ENCODE assay signal across 8 cellular contexts in genomic region chr7:2232766-2233520, GRCh38. TPM values are rescaled to one million over a fixed set of nuclear protein-coding genes. Genes with fewer than 3 reads are reported as not detected.
DNase-seq lines count a peak whose midpoint lies in the region; ATAC-seq, FAIRE-seq and TF ChIP-seq lines count a peak whose summit lies in the region.

Gene MAD1L1, minus strand, starts transcription at chr7:2232945. Its CDS starts 2,812 bp downstream, at chr7:2230133.

- TF ChIP-seq POLR2A in H1 (IDR thresholded peaks at IDR 0.05; ENCODE audit: control extremely low read depth in 1 of 2, low read depth in 2 of 2, low read length in 2 of 2) = peak in 1 of 2 experiments; percentile 80; a peak in 2 of 3 replicates

- TF ChIP-seq RAD21 in H1 (IDR thresholded peaks at IDR 0.05 in 1 of 2, conservative IDR thresholded peaks at IDR 0.05 in 1 of 2; ENCODE audit: low read depth in 2 of 2, low read length in 2 of 2) = no peak

- H3K9me3 ChIP-seq in CD4-positive, alpha-beta T cell (ENCODE audit: control insufficient read depth, low read length) = no peaks in the 10 kb centered on the region
- no peaks in the 10 kb centered on the region for H3K9me3 ChIP-seq in H1 (ENCODE audit: insufficient read depth in 2 of 2, low read depth in 1 of 2, low read length in 1 of 2)

- H2BK15ac ChIP-seq in H1 (ENCODE audit: low read length) (no peak within 1 kb of the TSS), mesendoderm (replicated peaks; ENCODE audit: low read depth) (no peak within 1 kb of the TSS)

- peaks cover 55% of the 10 kb centered on the region for H3K36me3 Mint-ChIP-seq in CD4-positive, alpha-beta T cell (ENCODE audit: low read depth)

- peaks cover 3 to 11% of the 10 kb centered on the region in 2 experiments for H4K20me1 ChIP-seq in H1 (replicated peaks in 1 of 2; ENCODE audit: control insufficient read depth in 1 of 2, insufficient read depth in 2 of 2, low read length in 2 of 2)

- ATAC-seq in CD4-positive, alpha-beta T cell (ENCODE audit: poor library complexity) = peak; percentile 91
- ATAC-seq in GM19455 (IDR thresholded peaks at IDR 0.05; ENCODE audit: unreplicated experiment) = peak; percentile 67

- no peak within 1 kb of the TSS for H3K14ac ChIP-seq in H1 (ENCODE audit: insufficient read length)

- H2BK12ac ChIP-seq in H1 (ENCODE audit: low read depth, low read length) = no peak within 1 kb of the TSS

- peak within 1 kb of the TSS; percentile 73; the same call in 1 of the 2 replicates for H4K8ac ChIP-seq in H1 (ENCODE audit: extremely low read depth, insufficient read depth, low read length)
- H4K8ac ChIP-seq in mesendoderm (ENCODE audit: low read depth, low read length) = peak within 1 kb of the TSS; percentile 87

- no peaks in the 10 kb centered on the region for H3K9me3 Mint-ChIP-seq in CD4-positive, alpha-beta T cell

- H3K36me3 ChIP-seq in H1 (ENCODE audit: control insufficient read depth in 2 of 4, insufficient read depth in 4 of 4, low read length in 3 of 4) (peaks cover 16 to 44% (median 32%) of the 10 kb centered on the region in 4 experiments; a peak in 7 of 8 replicates), mesendoderm (ENCODE audit: control insufficient read depth, insufficient read depth, low read length) (peaks cover 12% of the 10 kb centered on the region)

- H2BK20ac ChIP-seq in H1 (ENCODE audit: low read length) = no peak within 1 kb of the TSS

- 0 out of 2 replicates have a peak within 1 kb of the TSS, but pooled peaks have one; percentile 51 for H2AFZ ChIP-seq in H1 (ENCODE audit: low read length)

- peak within 1 kb of the TSS; percentile 70 for H3K27ac Mint-ChIP-seq in CD4-positive, alpha-beta T cell

- H2BK5ac ChIP-seq in H1 (ENCODE audit: low read depth, low read length) (peak within 1 kb of the TSS; percentile 71; the same call in 1 of the 2 replicates), mesendoderm (ENCODE audit: low read length) (no peak within 1 kb of the TSS)

- CTCF ChIA-PET in CD4-positive, alpha-beta T cell (lab: Charles Lee) = interaction anchor here (1.1 to 1.3 kb wide), 2 partner anchors 9 to 115 kb away, joined by 3 read pairs; partner anchors contain the start of genes MRM2 and NUDT1
- CTCF ChIA-PET in H1 (lab: Charles Lee; ENCODE audit: partially characterized antibody) = interaction anchor here (1.0 to 1.8 kb wide), 4 partner anchors 17 to 147 kb away, joined by 3 to 5 read pairs (median 4); no protein-coding TSS in a partner anchor

- peaks cover 8 to 34% of the 10 kb centered on the region in 2 experiments for H3K79me2 ChIP-seq in H1 (ENCODE audit: control insufficient read depth in 1 of 2, insufficient read depth in 2 of 2, low read length in 2 of 2)
- H3K79me2 ChIP-seq in mesendoderm (ENCODE audit: control insufficient read depth, insufficient read depth, low read length) = peaks cover 18% of the 10 kb centered on the region

- peak within 1 kb of the TSS; percentile 68 for H3K18ac ChIP-seq in H1 (ENCODE audit: extremely low read depth, low read length)
- peak within 1 kb of the TSS; percentile 65 for H3K18ac ChIP-seq in mesendoderm (ENCODE audit: low read length)

- H3K4me3 ChIP-seq in H1 (ENCODE audit: extremely low read depth in 1 of 4, insufficient read depth in 2 of 4, low read depth in 3 of 4, low read length in 4 of 4) (peak within 1 kb of the TSS; percentile 62 to 93 (median 82)), mesendoderm (ENCODE audit: low read length) (peak within 1 kb of the TSS; percentile 81)

- H3K4me3 Mint-ChIP-seq in CD4-positive, alpha-beta T cell = peak within 1 kb of the TSS; percentile 94

- peak within 1 kb of the TSS; percentile 62 for H3K56ac ChIP-seq in H1 (replicated peaks; ENCODE audit: insufficient read length, low read depth, low read length)
- peak within 1 kb of the TSS; percentile 90 for H3K56ac ChIP-seq in mesendoderm (ENCODE audit: low read length)

- no peak within 1 kb of the TSS for H3K23ac ChIP-seq in H1 (ENCODE audit: insufficient read length)
- H3K23ac ChIP-seq in mesendoderm (ENCODE audit: low read length) = peak within 1 kb of the TSS; percentile 45

- H3K4me1 ChIP-seq in H1 (replicated peaks in 1 of 4; ENCODE audit: control insufficient read depth in 3 of 4, insufficient read depth in 4 of 4, low read length in 3 of 4) (peaks cover 0 to 2% (median 0%) of the 10 kb centered on the region in 4 experiments; a peak in 1 of 7 replicates), mesendoderm (ENCODE audit: control insufficient read depth, low read depth, low read length) (no peaks in the 10 kb centered on the region)

- peaks cover 8% of the 10 kb centered on the region; the same call in 1 of the 2 replicates for H3K23me2 ChIP-seq in H1 (ENCODE audit: low read depth, low read length)

- peaks cover 36% of the 10 kb centered on the region for H3K4me1 Mint-ChIP-seq in CD4-positive, alpha-beta T cell (ENCODE audit: low read depth)

- no peak for FAIRE-seq in H1 (lab: Jason Lieb, UNC)

- H3K79me1 ChIP-seq in H1 (ENCODE audit: low read depth, low read length) (peaks cover 9% of the 10 kb centered on the region), mesendoderm (ENCODE audit: low read length) (peaks cover 20% of the 10 kb centered on the region)

- no peaks in the 10 kb centered on the region for H3K27me3 Mint-ChIP-seq in CD4-positive, alpha-beta T cell

- H3K9ac ChIP-seq in H1 (replicated peaks in 1 of 4; ENCODE audit: extremely low read depth in 1 of 4, low read depth in 3 of 4, low read length in 3 of 4) (peak within 1 kb of the TSS; percentile 65 to 93 (median 71)), mesendoderm (ENCODE audit: low read length) (peak within 1 kb of the TSS; percentile 75)

- H2AK5ac ChIP-seq in H1 (ENCODE audit: low read depth, low read length) = no peak within 1 kb of the TSS
- no peak within 1 kb of the TSS for H2AK5ac ChIP-seq in mesendoderm (ENCODE audit: low read length)

- WGBS in H1 (ENCODE audit: extremely low coverage in 1 of 2, insufficient coverage in 1 of 2, insufficient read length in 1 of 2, insufficient replicate concordance in 2 of 2, low coverage in 1 of 2, low lambda C conversion rate in 2 of 2, missing lambda C conversion rate in 1 of 2), 2 experiments = 3% methylated on average over 23 of the region's 63 CpGs; no CpG with 5 or more reads in 1 of the 2 experiments
- no CpG with 5 or more reads among the region's 63 CpGs for WGBS in mesendoderm (ENCODE audit: extremely low coverage, insufficient coverage, low lambda C conversion rate)

- H4K5ac ChIP-seq in H1 (ENCODE audit: insufficient read length, low read depth, low read length) (peak within 1 kb of the TSS; percentile 33), mesendoderm (ENCODE audit: low read length) (no peak within 1 kb of the TSS)

- no peak for TF ChIP-seq CTCF in CD4-positive, alpha-beta T cell (IDR thresholded peaks at IDR 0.05)
- no peak for TF ChIP-seq CTCF in H1 (IDR thresholded peaks at IDR 0.05; ENCODE audit: control extremely low read depth in 1 of 3, insufficient read depth in 1 of 3, low read depth in 1 of 3, low read length in 3 of 3)

- peak; percentile 81 to 89 (median 84) for DNase-seq in CD4-positive, alpha-beta T cell
- DNase-seq in HS-5 (ENCODE audit: low read depth) (peak; percentile 75), NOMO-1 (lab: John Stamatoyannopoulos, UW; ENCODE audit: unreplicated experiment in 2 of 2) (peak; percentile 82 to 89), H1 (ENCODE audit: low read depth in 1 of 2, low spot score in 2 of 2) (peak in 1 of 2 experiments; percentile 94), mesendoderm (peak; percentile 91)
- DNase-seq in activated CD8-positive, alpha-beta memory T cell treated with anti-CD3 and anti-CD28 coated beads for 48 hours (ENCODE audit: low read depth in 2 of 3, low spot score in 2 of 3) = peak; percentile 70 to 83 (median 75)
- DNase-seq in stimulated activated CD8-positive, alpha-beta memory T cell treated with anti-CD3 and anti-CD28 coated beads, Interleukin-12 subunit alpha, Interleukin-12 subunit beta, amount 100 ng/mL, for 4 hours (ENCODE audit: low read depth) = peak; percentile 76

- no peaks in the 10 kb centered on the region for H3K27me3 ChIP-seq in CD4-positive, alpha-beta T cell (ENCODE audit: control insufficient read depth, insufficient read depth, low read length)
- H3K27me3 ChIP-seq in H1 (replicated peaks in 1 of 4; ENCODE audit: control insufficient read depth in 3 of 4, extremely low read depth in 1 of 4, insufficient read depth in 3 of 4, low read length in 3 of 4) (no peaks in the 10 kb centered on the region), mesendoderm (ENCODE audit: insufficient read depth, low read length, poor library complexity) (no peaks in the 10 kb centered on the region)

- H3K4me2 ChIP-seq in H1 (ENCODE audit: insufficient read depth in 1 of 2, low read depth in 2 of 2, low read length in 2 of 2) = peak within 1 kb of the TSS; percentile 60 to 91
- H3K4me2 ChIP-seq in mesendoderm (ENCODE audit: low read length) = peak within 1 kb of the TSS; percentile 87

- POLR2A ChIA-PET in CD4-positive, alpha-beta T cell (lab: Charles Lee) = interaction anchor here (0.6 to 2.0 kb wide), 4 partner anchors 9 to 313 kb away, joined by 3 to 12 read pairs (median 3); partner anchors contain the start of genes MRM2 and NUDT1
- POLR2A ChIA-PET in H1 (lab: Charles Lee; ENCODE audit: partially characterized antibody) = interaction anchor here (0.9 to 4.5 kb wide), 15 partner anchors 8 to 399 kb away, joined by 3 to 36 read pairs (median 3); partner anchors contain the start of genes MRM2, NUDT1 and SNX8

- peak within 1 kb of the TSS; percentile 67 for H3K27ac ChIP-seq in CD4-positive, alpha-beta T cell (ENCODE audit: low read depth, low read length)
- H3K27ac ChIP-seq in H1 (ENCODE audit: low read depth, low read length) (peak within 1 kb of the TSS; percentile 31; the same call in 1 of the 2 replicates), mesendoderm (ENCODE audit: low read depth, low read length) (peak within 1 kb of the TSS; percentile 12)

- intact Hi-C loops in CD4-positive, alpha-beta T cell (cut with DNase I, micrococcal nuclease) = loop anchor here in 1 of 2 experiments (2.0 to 5.0 kb wide), 3 partner anchors 80 to 1069 kb away; partner anchors contain the start of genes BRAT1, IQCE and SDK1

- TF ChIP-seq EP300 in H1 (IDR thresholded peaks at IDR 0.05; ENCODE audit: borderline replicate concordance in 1 of 2, low read depth in 2 of 2, low read length in 2 of 2) = no peak; a peak in 1 of 3 replicates

- H3K4ac ChIP-seq in H1 (replicated peaks; ENCODE audit: insufficient read length, low read depth, low read length) (no peak within 1 kb of the TSS), mesendoderm (ENCODE audit: low read depth, low read length) (peak within 1 kb of the TSS; percentile 18)

- H2BK120ac ChIP-seq in H1 (replicated peaks; ENCODE audit: low read depth, low read length) (no peak within 1 kb of the TSS), mesendoderm (ENCODE audit: low read depth, low read length) (no peak within 1 kb of the TSS)

- peak within 1 kb of the TSS; percentile 84 for H4K91ac ChIP-seq in H1 (replicated peaks; ENCODE audit: insufficient read length, low read length)

RNA-seq across cellular contexts. Expression of gene MAD1L1, which starts in this region (rescaled TPM):
- 100 to 1,000 TPM; 157 to 160 TPM for total RNA-seq in CD4-positive, alpha-beta T cell
- total RNA-seq in H1 (2021; fragmentation: NEBNext Ultra II Directional; extraction: Animal tissue kit (Norgen Biotek cat#: 25700)) = 38.8 and 40.4 TPM in 2 replicates
- polyA plus RNA-seq in H1 (2011; rRNA removed) = 44.6 and 61.5 TPM in 2 replicates
- polyA plus RNA-seq in H1 (2011; cell fraction: cytosol; rRNA removed) = 39.0 TPM
- polyA plus RNA-seq in H1 (2011; cell fraction: nucleus; rRNA removed) = 51.0 TPM
- polyA plus RNA-seq in H1 (2012, experiment 1 of 2) = 21.3 to 37.3 TPM (median 33.3 TPM) in 4 replicates
- polyA plus RNA-seq in H1 (2012, experiment 2 of 2) = 26.7 TPM
- 17.3 TPM for polyA plus RNA-seq in H1 (2013, experiment 1 of 2)
- polyA plus RNA-seq in H1 (2013, experiment 2 of 2) = 16.6 TPM
- 21.0 and 24.8 TPM in 2 replicates for polyA minus RNA-seq in H1 (2011; rRNA and poly(A)+ RNA removed)
- polyA minus RNA-seq in H1 (2011; cell fraction: cytosol; rRNA and poly(A)+ RNA removed) = 34.5 TPM
- polyA minus RNA-seq in H1 (2011; cell fraction: nucleus; rRNA and poly(A)+ RNA removed) = 27.3 TPM
- 19.5 TPM for polyA plus RNA-seq in mesendoderm (2013, experiment 1 of 2)
- 20.8 TPM for polyA plus RNA-seq in mesendoderm (2013, experiment 2 of 2)

Comparison
In these comparisons a context has a peak if more than half of its experiments do, and no peak if none do; other contexts are left out.
1. H3K27ac ChIP-seq: peak in every context shown above with its lines; median percentile 67 in CD4-positive, alpha-beta T cell; 31 in H1; 12 in mesendoderm.